In the genomic region with DNA sequence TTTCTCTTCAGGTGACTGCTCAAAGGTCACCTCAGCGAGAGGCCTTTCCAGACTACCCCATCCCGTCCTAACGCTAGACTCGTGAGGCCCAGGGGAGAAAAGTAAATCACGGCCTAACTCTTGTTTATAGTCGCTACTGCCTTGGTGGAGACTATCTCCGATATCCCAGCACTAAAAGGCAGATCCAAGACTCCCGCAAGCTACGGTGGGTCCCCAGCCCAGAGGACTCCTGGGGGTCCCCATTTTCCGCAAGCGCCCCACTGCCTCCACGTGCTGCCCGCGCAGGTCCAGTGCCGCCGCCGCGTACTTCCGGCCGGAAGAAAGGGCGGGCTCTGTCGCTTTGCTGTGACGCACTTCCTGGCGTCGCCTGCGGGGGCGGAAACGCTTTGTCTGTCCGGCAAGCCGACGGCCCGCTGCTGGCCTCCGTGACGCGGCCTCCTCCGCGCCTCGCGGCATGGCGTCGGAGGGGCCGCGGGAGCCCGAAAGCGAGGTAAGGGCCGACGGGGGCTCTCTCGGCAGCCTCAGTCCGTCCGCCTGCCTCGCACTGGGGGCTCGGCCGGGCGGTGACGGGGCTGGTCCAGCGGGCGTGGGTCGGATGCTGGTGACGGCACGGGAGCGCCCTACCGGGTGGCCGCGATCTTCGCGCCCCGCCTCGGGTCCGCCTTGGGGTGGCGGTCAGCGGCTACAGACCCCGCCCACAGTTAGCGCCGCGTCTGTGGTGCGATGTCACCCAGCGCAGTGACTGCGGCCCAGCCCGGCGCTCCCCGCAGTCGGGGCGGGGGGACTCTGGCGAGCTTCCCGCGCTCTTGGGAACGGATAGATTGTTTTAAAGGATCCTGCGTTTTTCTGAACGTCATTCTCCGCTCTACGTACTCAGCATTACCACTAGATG, we compare ENCODE assay signal across 1 cellular context.
TF ChIP-seq lines count a peak whose summit lies in the region.

A gene with protein sequence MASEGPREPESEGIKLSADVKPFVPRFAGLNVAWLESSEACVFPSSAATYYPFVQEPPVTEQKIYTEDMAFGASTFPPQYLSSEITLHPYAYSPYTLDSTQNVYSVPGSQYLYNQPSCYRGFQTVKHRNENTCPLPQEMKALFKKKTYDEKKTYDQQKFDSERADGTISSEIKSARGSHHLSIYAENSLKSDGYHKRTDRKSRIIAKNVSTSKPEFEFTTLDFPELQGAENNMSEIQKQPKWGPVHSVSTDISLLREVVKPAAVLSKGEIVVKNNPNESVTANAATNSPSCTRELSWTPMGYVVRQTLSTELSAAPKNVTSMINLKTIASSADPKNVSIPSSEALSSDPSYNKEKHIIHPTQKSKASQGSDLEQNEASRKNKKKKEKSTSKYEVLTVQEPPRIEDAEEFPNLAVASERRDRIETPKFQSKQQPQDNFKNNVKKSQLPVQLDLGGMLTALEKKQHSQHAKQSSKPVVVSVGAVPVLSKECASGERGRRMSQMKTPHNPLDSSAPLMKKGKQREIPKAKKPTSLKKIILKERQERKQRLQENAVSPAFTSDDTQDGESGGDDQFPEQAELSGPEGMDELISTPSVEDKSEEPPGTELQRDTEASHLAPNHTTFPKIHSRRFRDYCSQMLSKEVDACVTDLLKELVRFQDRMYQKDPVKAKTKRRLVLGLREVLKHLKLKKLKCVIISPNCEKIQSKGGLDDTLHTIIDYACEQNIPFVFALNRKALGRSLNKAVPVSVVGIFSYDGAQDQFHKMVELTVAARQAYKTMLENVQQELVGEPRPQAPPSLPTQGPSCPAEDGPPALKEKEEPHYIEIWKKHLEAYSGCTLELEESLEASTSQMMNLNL (plus strand): TSS at position 378 of the 892 bp plus-strand sequence. CDS start 77 bp downstream, at position 455.

TF ChIP-seq in WTC11, 78 proteins besides CTCF, POLR2A, EP300 and RAD21 (continued from another document):
- TF ChIP-seq, protein P1, sequence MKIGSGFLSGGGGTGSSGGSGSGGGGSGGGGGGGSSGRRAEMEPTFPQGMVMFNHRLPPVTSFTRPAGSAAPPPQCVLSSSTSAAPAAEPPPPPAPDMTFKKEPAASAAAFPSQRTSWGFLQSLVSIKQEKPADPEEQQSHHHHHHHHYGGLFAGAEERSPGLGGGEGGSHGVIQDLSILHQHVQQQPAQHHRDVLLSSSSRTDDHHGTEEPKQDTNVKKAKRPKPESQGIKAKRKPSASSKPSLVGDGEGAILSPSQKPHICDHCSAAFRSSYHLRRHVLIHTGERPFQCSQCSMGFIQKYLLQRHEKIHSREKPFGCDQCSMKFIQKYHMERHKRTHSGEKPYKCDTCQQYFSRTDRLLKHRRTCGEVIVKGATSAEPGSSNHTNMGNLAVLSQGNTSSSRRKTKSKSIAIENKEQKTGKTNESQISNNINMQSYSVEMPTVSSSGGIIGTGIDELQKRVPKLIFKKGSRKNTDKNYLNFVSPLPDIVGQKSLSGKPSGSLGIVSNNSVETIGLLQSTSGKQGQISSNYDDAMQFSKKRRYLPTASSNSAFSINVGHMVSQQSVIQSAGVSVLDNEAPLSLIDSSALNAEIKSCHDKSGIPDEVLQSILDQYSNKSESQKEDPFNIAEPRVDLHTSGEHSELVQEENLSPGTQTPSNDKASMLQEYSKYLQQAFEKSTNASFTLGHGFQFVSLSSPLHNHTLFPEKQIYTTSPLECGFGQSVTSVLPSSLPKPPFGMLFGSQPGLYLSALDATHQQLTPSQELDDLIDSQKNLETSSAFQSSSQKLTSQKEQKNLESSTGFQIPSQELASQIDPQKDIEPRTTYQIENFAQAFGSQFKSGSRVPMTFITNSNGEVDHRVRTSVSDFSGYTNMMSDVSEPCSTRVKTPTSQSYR (CRISPR knock-in tag; IDR thresholded peaks at IDR 0.05): peak; percentile 63; the same call in 1 of the 2 replicates
TF ChIP-seq in WTC11: peak in this region for 44.
